1 cellular context compared by ENCODE assay signal in the genomic region with DNA sequence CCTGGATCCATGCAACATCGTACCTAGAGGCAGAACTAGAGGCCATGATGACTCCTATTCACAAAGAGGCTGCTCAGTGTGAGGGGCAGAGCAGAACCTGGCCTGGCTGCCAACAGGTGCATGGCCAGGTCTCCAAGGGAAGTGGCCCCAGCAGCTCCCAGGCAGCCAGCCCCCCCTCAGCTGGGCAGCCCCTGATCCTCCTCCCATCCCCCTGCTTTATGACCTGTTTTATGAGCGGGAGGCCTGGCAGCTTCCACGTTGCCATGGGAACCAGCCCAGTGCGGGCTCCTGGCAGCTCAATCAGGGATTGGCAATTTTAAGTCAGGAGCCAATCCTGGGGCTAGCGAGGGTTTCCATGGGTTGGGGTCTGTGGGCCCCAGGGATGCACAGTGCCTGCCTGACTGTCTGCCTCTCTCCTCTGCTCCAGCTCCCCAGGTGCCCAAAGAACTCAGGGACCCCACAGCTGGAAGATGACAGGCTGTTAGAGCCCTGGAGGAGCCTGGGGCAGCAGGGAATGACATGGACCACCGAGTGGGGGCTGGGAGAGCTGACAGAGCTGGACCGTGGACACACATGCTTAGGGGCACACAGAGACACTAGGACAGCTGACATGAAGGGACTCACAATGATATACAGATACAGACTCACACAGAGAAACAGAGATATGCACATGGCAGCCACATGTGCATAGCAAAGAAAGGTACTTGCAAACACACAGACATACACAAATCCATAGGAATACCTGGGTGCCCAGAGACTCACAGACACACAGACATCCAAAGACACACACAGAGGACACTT.
TF ChIP-seq lines count a peak whose summit lies in the region.

No MANE protein-coding gene starts in this region.

TF ChIP-seq in IMR-90, 13 proteins besides CTCF, POLR2A, EP300 and RAD21:
- no peak for TF ChIP-seq BHLHE40 (IDR thresholded peaks at IDR 0.05; ENCODE audit: low read depth, low read length)
- TF ChIP-seq CEBPB (IDR thresholded peaks at IDR 0.05; ENCODE audit: low read depth, low read length) = no peak
- TF ChIP-seq SMC3 (IDR thresholded peaks at IDR 0.05; ENCODE audit: low read depth, low read length) = no peak
- no peak for TF ChIP-seq MAFK (IDR thresholded peaks at IDR 0.05; ENCODE audit: low read depth, low read length)
- TF ChIP-seq, protein P1, sequence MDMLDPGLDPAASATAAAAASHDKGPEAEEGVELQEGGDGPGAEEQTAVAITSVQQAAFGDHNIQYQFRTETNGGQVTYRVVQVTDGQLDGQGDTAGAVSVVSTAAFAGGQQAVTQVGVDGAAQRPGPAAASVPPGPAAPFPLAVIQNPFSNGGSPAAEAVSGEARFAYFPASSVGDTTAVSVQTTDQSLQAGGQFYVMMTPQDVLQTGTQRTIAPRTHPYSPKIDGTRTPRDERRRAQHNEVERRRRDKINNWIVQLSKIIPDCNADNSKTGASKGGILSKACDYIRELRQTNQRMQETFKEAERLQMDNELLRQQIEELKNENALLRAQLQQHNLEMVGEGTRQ (IDR thresholded peaks at IDR 0.05; ENCODE audit: low read depth, low read length) = no peak
- TF ChIP-seq MAZ (IDR thresholded peaks at IDR 0.05; ENCODE audit: borderline replicate concordance, low read depth, low read length) = no peak
- TF ChIP-seq CHD1 (IDR thresholded peaks at IDR 0.05; ENCODE audit: low read depth, low read length) = no peak
- TF ChIP-seq NFE2L2 (IDR thresholded peaks at IDR 0.05; ENCODE audit: low read depth, low read length) = no peak
- TF ChIP-seq RFX5 (IDR thresholded peaks at IDR 0.05; ENCODE audit: low read depth, low read length) = no peak
- TF ChIP-seq MXI1 (IDR thresholded peaks at IDR 0.05; ENCODE audit: borderline replicate concordance, low read depth, low read length) = no peak
- TF ChIP-seq RCOR1 (IDR thresholded peaks at IDR 0.05; ENCODE audit: insufficient replicate concordance, low read length) = no peak
- TF ChIP-seq FOS (IDR thresholded peaks at IDR 0.05; ENCODE audit: low read depth, low read length) = no peak
TF ChIP-seq in IMR-90: peak in this region for 0.
